ENCODE assay signal across 26 cellular contexts in the genomic region with DNA sequence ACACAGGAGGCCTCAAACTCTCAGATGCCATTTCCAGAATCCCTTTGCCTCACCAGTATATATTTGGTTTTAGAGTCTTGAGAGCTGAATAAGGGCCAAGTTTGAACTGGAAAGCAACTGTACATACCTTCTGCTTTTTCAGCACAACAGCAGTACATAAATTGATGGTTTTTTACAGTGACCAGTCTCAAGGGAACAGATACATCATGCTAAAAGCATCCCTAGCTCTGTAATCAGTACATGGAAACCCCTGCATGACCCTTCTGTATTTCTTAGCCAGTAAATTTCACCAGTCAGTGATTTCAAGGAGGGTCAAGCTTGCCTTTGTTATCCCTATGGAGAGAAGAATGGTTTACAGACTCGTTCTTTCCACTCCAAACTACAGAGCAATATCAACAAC. TPM values are rescaled to one million over a fixed set of nuclear protein-coding genes. Genes with fewer than 3 reads are reported as not detected.
DNase-seq lines count a peak whose midpoint lies in the region; ATAC-seq and TF ChIP-seq lines count a peak whose summit lies in the region.
"Had no signal": no experiment of that assay in that cellular context is flagged by ENCODE, and none has a peak within 500 bp of the region (broad histone marks: within the 10 kb centered on the region; RNA-seq: fewer than 3 reads in every experiment).

No MANE protein-coding gene starts in this region.

- H3K27ac ChIP-seq in GM23338 (ENCODE audit: low read depth) (no peak overlapping the region), trophoblast cell (ENCODE audit: low read depth, low read length) (no peak overlapping the region)
- H3K27ac ChIP-seq: thoracic aorta, WERI-Rb-1 had no signal

- H3K27me3 ChIP-seq in GM23338 (ENCODE audit: insufficient read depth) = no peaks in the 10 kb centered on the region
- H3K27me3 ChIP-seq in trophoblast cell (ENCODE audit: insufficient read depth, low read length) = no peaks in the 10 kb centered on the region

- CTCF ChIA-PET in Calu3 (lab: Charles Lee) = no interaction called here

- H3K27me3 Mint-ChIP-seq in GM23338 (ENCODE audit: insufficient read depth, low read depth, poor library complexity) (no peaks in the 10 kb centered on the region), Calu3 (ENCODE audit: unreplicated experiment) (no peaks in the 10 kb centered on the region)
- H3K27me3 Mint-ChIP-seq: activated CD4-positive, alpha-beta T cell treated with anti-CD3 and anti-CD28 coated beads, Interleukin-2, amount 10 ng/mL, durations not matched to agents 24 days and 14 days; stimulated activated memory B cell treated with anti-CD40 and anti-IgM and Interleukin-4, amounts not matched to agents 10 μg/mL and 1 μg/mL and 100 μg/mL, for 72 hours had no signal

- no peak overlapping the region for H2BK5ac ChIP-seq in trophoblast cell (ENCODE audit: low read depth, low read length, poor library complexity)

- no peak overlapping the region for H2AK5ac ChIP-seq in trophoblast cell (ENCODE audit: low read length)

- H3F3A ChIP-seq in GM23338 (replicated peaks; ENCODE audit: low read depth) = no peaks in the 10 kb centered on the region

- no peaks in the 10 kb centered on the region for H3K9me2 ChIP-seq in GM23338 (ENCODE audit: insufficient read depth)

- no peak overlapping the region for H3K14ac ChIP-seq in trophoblast cell (ENCODE audit: low read length)

- no peak overlapping the region for H4K91ac ChIP-seq in trophoblast cell (ENCODE audit: low read depth, low read length)

- H2BK12ac ChIP-seq in trophoblast cell (ENCODE audit: low read length) = no peak overlapping the region

- H4K12ac ChIP-seq in trophoblast cell (ENCODE audit: low read depth, low read length) = no peak overlapping the region

- intact Hi-C loops in Calu3 (cut with micrococcal nuclease; ENCODE audit: unreplicated experiment) = no loop called here

- H3K4me3 Mint-ChIP-seq in GM23338 (no peak overlapping the region), Calu3 (ENCODE audit: low read depth, unreplicated experiment) (no peak overlapping the region)
- H3K4me3 Mint-ChIP-seq: activated CD4-positive, alpha-beta T cell treated with anti-CD3 and anti-CD28 coated beads, Interleukin-2, amount 10 ng/mL, durations not matched to agents 24 days and 14 days; stimulated activated memory B cell treated with anti-CD40 and anti-IgM and Interleukin-4, amounts not matched to agents 10 μg/mL and 1 μg/mL and 100 μg/mL, for 72 hours had no signal

- H3K4ac ChIP-seq in trophoblast cell (ENCODE audit: low read depth, low read length) = no peak overlapping the region

- TF ChIP-seq CTCF in GM23338 (conservative IDR thresholded peaks at IDR 0.05; ENCODE audit: low read depth in 2 of 2) (no peak), astrocyte of the spinal cord (IDR thresholded peaks at IDR 0.05; ENCODE audit: low read depth, low read length) (no peak), fibroblast of villous mesenchyme (IDR thresholded peaks at IDR 0.05; ENCODE audit: insufficient read depth, low read depth, low read length) (no peak), Calu3 (IDR thresholded peaks at IDR 0.05; ENCODE audit: unreplicated experiment) (no peak)

- no peaks in the 10 kb centered on the region for H4K20me1 ChIP-seq in GM23338 (replicated peaks; ENCODE audit: insufficient read depth)

- peak overlapping the region; percentile 49 for H3K23ac ChIP-seq in trophoblast cell (ENCODE audit: low read length)

- BruUV-seq in Calu3 (replicated peaks; lab: Mats Ljungman, UMichigan) = no TSS peak

- no CpG with 5 or more reads among the region's 1 CpG for WGBS in trophoblast cell (ENCODE audit: extremely low coverage, insufficient coverage, insufficient read length)

- ATAC-seq in GM23338 = no peak
- ATAC-seq in GM21528 (IDR thresholded peaks at IDR 0.05; ENCODE audit: low FRiP score, unreplicated experiment) = no peak
- ATAC-seq in HG03025 (IDR thresholded peaks at IDR 0.05; ENCODE audit: low FRiP score, unreplicated experiment) = no peak
- ATAC-seq: HepG2; stimulated activated memory B cell treated with anti-CD40 and anti-IgM and Interleukin-4, amounts not matched to agents 10 μg/mL and 1 μg/mL and 100 μg/mL, for 72 hours had no signal

- H3K4me3 ChIP-seq in GM23338 (no peak overlapping the region), astrocyte of the spinal cord (ENCODE audit: low read depth, low read length) (no peak overlapping the region), fibroblast of villous mesenchyme (ENCODE audit: low read depth, low read length) (no peak overlapping the region), trophoblast cell (ENCODE audit: low read depth, low read length) (no peak overlapping the region)
- H3K4me3 ChIP-seq: smooth muscle cell, thoracic aorta had no signal

- H3K36me3 ChIP-seq in GM23338 (ENCODE audit: insufficient read depth) (no peaks in the 10 kb centered on the region), trophoblast cell (ENCODE audit: control insufficient read depth in 1 of 2, insufficient read depth in 2 of 2, low read length in 2 of 2) (no peaks in the 10 kb centered on the region)
- H3K36me3 ChIP-seq: thoracic aorta, WERI-Rb-1 had no signal

- H3K9me3 Mint-ChIP-seq in GM23338 (peaks cover 7% of the 10 kb centered on the region; the same call in 1 of the 3 replicates), Calu3 (ENCODE audit: low read depth, unreplicated experiment) (no peaks in the 10 kb centered on the region)
- H3K9me3 Mint-ChIP-seq: activated CD4-positive, alpha-beta T cell treated with anti-CD3 and anti-CD28 coated beads, Interleukin-2, amount 10 ng/mL, durations not matched to agents 24 days and 14 days; stimulated activated memory B cell treated with anti-CD40 and anti-IgM and Interleukin-4, amounts not matched to agents 10 μg/mL and 1 μg/mL and 100 μg/mL, for 72 hours had no signal

- H3K79me2 ChIP-seq in GM23338 (replicated peaks; ENCODE audit: insufficient read depth) (no peaks in the 10 kb centered on the region), trophoblast cell (ENCODE audit: control insufficient read depth, insufficient read depth, low read length, poor library complexity) (no peaks in the 10 kb centered on the region)

- 0 out of 2 replicates have a peak overlapping the region, but pooled peaks have one; percentile 23 for H2AFZ ChIP-seq in GM23338
- no peak overlapping the region for H2AFZ ChIP-seq in trophoblast cell (ENCODE audit: insufficient read depth, low read length, poor library complexity)

- H3K4me2 ChIP-seq in GM23338 (no peak overlapping the region), trophoblast cell (ENCODE audit: low read length) (no peak overlapping the region)
- H3K4me2 ChIP-seq: smooth muscle cell had no signal

- no peak overlapping the region for H4K8ac ChIP-seq in trophoblast cell (ENCODE audit: low read depth, low read length)

- H3K4me1 Mint-ChIP-seq in GM23338 = no peaks in the 10 kb centered on the region
- no peaks in the 10 kb centered on the region for H3K4me1 Mint-ChIP-seq in Calu3 (ENCODE audit: low read depth, unreplicated experiment)
- H3K4me1 Mint-ChIP-seq: activated CD4-positive, alpha-beta T cell treated with anti-CD3 and anti-CD28 coated beads, Interleukin-2, amount 10 ng/mL, durations not matched to agents 24 days and 14 days; stimulated activated memory B cell treated with anti-CD40 and anti-IgM and Interleukin-4, amounts not matched to agents 10 μg/mL and 1 μg/mL and 100 μg/mL, for 72 hours had no signal

- H3K27ac Mint-ChIP-seq in GM23338 (no peak overlapping the region), Calu3 (ENCODE audit: unreplicated experiment) (no peak overlapping the region)
- H3K27ac Mint-ChIP-seq: activated CD4-positive, alpha-beta T cell treated with anti-CD3 and anti-CD28 coated beads, Interleukin-2, amount 10 ng/mL, durations not matched to agents 24 days and 14 days; stimulated activated memory B cell treated with anti-CD40 and anti-IgM and Interleukin-4, amounts not matched to agents 10 μg/mL and 1 μg/mL and 100 μg/mL, for 72 hours had no signal

- in situ Hi-C loops in astrocyte of the spinal cord (cut with HindIII; ENCODE audit: low sequenced_read_pairs) = no loop called here

- H3K4me1 ChIP-seq in GM23338 (ENCODE audit: insufficient read depth) (no peaks in the 10 kb centered on the region), trophoblast cell (ENCODE audit: control insufficient read depth in 1 of 2, insufficient read depth in 2 of 2, low read length in 2 of 2) (no peaks in the 10 kb centered on the region)
- H3K4me1 ChIP-seq: Caco-2 had no signal

- H3K9me3 ChIP-seq in trophoblast cell (ENCODE audit: insufficient read depth, low read depth, low read length) = no peaks in the 10 kb centered on the region
- H3K9me3 ChIP-seq: Caco-2, thoracic aorta had no signal

- H2BK120ac ChIP-seq in trophoblast cell (ENCODE audit: insufficient read depth, low read length, poor library complexity) = no peak overlapping the region

- no peak overlapping the region for H3K18ac ChIP-seq in trophoblast cell (ENCODE audit: low read length)

- H3K9ac ChIP-seq in trophoblast cell (ENCODE audit: low read length) = no peak overlapping the region

- DNase-seq in GM23338 (ENCODE audit: low spot score) (no peak), astrocyte of the spinal cord (ENCODE audit: low read depth, low spot score) (peak; percentile 28), fibroblast of villous mesenchyme (ENCODE audit: low read depth) (peak; percentile 16), trophoblast cell (no peak), Calu3 (no peak)
- no peak for DNase-seq in stimulated activated CD4-positive, alpha-beta T cell treated with anti-CD3 and anti-CD28 coated beads, Interleukin-1b, Interleukin-23, amount 100 ng/mL, for 48 hours
- DNase-seq: activated CD4-positive, alpha-beta T cell treated with anti-CD3 and anti-CD28 coated beads, Interleukin-2, amount 10 ng/mL, durations not matched to agents 24 days and 14 days; activated naive CD4-positive, alpha-beta T cell treated with anti-CD3 and anti-CD28 coated beads, Interleukin-2, amount 50 U/mL, for 16 hours; activated T-cell treated with anti-CD3 and anti-CD28 coated beads, Interleukin-2, amount 50 U/mL, for 48 hours; anterior cingulate cortex; C1 segment of cervical spinal cord; Caco-2; cerebellar nuclear complex; HCEC 1CT; islet precursor cell; NCI-H1105; NCI-H1930; NCI-H345; NCI-H748 treated with DMSO at 0.1 percent for 48 hours had no signal

- H3K36me3 Mint-ChIP-seq in GM23338 (ENCODE audit: low read depth) = no peaks in the 10 kb centered on the region; the same call in 2 of the 3 replicates
- H3K36me3 Mint-ChIP-seq in Calu3 (ENCODE audit: insufficient read depth, unreplicated experiment) = no peaks in the 10 kb centered on the region
- H3K36me3 Mint-ChIP-seq: stimulated activated memory B cell treated with anti-CD40 and anti-IgM and Interleukin-4, amounts not matched to agents 10 μg/mL and 1 μg/mL and 100 μg/mL, for 72 hours had no signal

- no peaks in the 10 kb centered on the region for H3K79me1 ChIP-seq in trophoblast cell (ENCODE audit: low read length)

TF ChIP-seq in GM23338, 12 proteins besides CTCF, POLR2A, EP300 and RAD21 (continues in another document):
- TF ChIP-seq NANOG (IDR thresholded peaks at IDR 0.05; ENCODE audit: borderline replicate concordance) (no peak), JUNB (IDR thresholded peaks at IDR 0.05; ENCODE audit: unreplicated experiment) (no peak), EZH2phosphoT487 (IDR thresholded peaks at IDR 0.05; ENCODE audit: unreplicated experiment) (no peak)

RNA-seq across cellular contexts. Expression of a gene that starts 40.6 kb away (rescaled TPM):
- total RNA-seq in GM23338 (2014; rRNA removed; shearing (Covaris generic)) = 65.8 and 77.1 TPM in 2 replicates
- 74.9 and 98.4 TPM in 2 replicates for polyA plus RNA-seq in GM23338 (2016; fragmentation: Nextera tagmentation; extraction: Ambion mirVana)
- 60.9 and 77.3 TPM in 2 replicates for total RNA-seq in fibroblast of villous mesenchyme
- polyA plus RNA-seq in trophoblast cell (2013) = 28.0 and 28.8 TPM in 2 replicates
- total RNA-seq in Calu3 (2022) = 30.3 and 42.5 TPM in 2 replicates

Comparison
In these comparisons a context has a peak if more than half of its experiments do, and no peak if none do; other contexts are left out.
1. DNase-seq: peak in astrocyte of the spinal cord (single experiment) and fibroblast of villous mesenchyme (single experiment); none in GM23338 (single experiment), trophoblast cell (0 of 2), stimulated activated CD4-positive, alpha-beta T cell treated with anti-CD3 and anti-CD28 coated beads, Interleukin-1b, Interleukin-23, amount 100 ng/mL, for 48 hours (single experiment) and Calu3 (single experiment).